19 cellular contexts compared by ENCODE assay signal in genomic region chr1:1255078-1255477, GRCh38. TPM values are rescaled to one million over a fixed set of nuclear protein-coding genes. Genes with fewer than 3 reads are reported as not detected.
DNase-seq lines count a peak whose midpoint lies in the region; FAIRE-seq and TF ChIP-seq lines count a peak whose summit lies in the region.
"Had no signal": no experiment of that assay in that cellular context is flagged by ENCODE, and none has a peak within 500 bp of the region (broad histone marks: within the 10 kb centered on the region; RNA-seq: fewer than 3 reads in every experiment).

No MANE protein-coding gene starts in this region.

- H2BK120ac ChIP-seq in H9 (ENCODE audit: low read depth, low read length, poor library complexity, severe bottlenecking): no peak overlapping the region

- no peak overlapping the region for H3K23ac ChIP-seq in H9 (ENCODE audit: insufficient read length, low read depth, low read length)

- H3K4ac ChIP-seq in H9 (ENCODE audit: low read depth, low read length): no peak overlapping the region

- H3K27ac Mint-ChIP-seq in H9: peak overlapping the region in 1 of 3 experiments; percentile 28; a peak in 1 of 7 replicates

- peak in 1 of 2 experiments; percentile 69 for DNase-seq in SJSA1 (ENCODE audit: low read depth in 1 of 2, low spot score in 2 of 2)
- DNase-seq in endothelial cell of umbilical vein (ENCODE audit: low read depth, low spot score): no peak
- DNase-seq in uterus: no peak
- DNase-seq in superior temporal gyrus (ENCODE audit: extremely low spot score): no peak
- no peak for DNase-seq in H9
- DNase-seq: C1 segment of cervical spinal cord; CD8-positive, alpha-beta memory T cell; DMS79; NCI-H1105; NCI-H1694; NCI-H510A treated with DMSO at 0.1 percent for 48 hours; NCI-H82; Right ventricle myocardium superior; T-helper 1 cell had no signal

- peaks cover 16 to 27% of the 10 kb centered on the region in 2 experiments for H3K4me1 Mint-ChIP-seq in H9

- no peaks in the 10 kb centered on the region; the same call in 1 of the 2 replicates for H3K9me3 ChIP-seq in BLaER1
- H3K9me3 ChIP-seq in HEK293 (ENCODE audit: control insufficient read depth, insufficient read depth, low read depth, low read length): no peaks in the 10 kb centered on the region
- no peaks in the 10 kb centered on the region for H3K9me3 ChIP-seq in SJSA1 (replicated peaks)
- H3K9me3 ChIP-seq in endothelial cell of umbilical vein (replicated peaks; ENCODE audit: control insufficient read depth, insufficient read depth, low read length): no peaks in the 10 kb centered on the region
- H3K9me3 ChIP-seq in uterus: no peaks in the 10 kb centered on the region
- no peaks in the 10 kb centered on the region for H3K9me3 ChIP-seq in H9 (ENCODE audit: control insufficient read depth, low read depth, low read length)
- H3K9me3 ChIP-seq: A549 had no signal

- H3K18ac ChIP-seq in H9 (ENCODE audit: insufficient read length, low read depth, low read length): no peak overlapping the region

- H3K4me2 ChIP-seq in BLaER1 (peak overlapping the region; percentile 95), endothelial cell of umbilical vein (ENCODE audit: insufficient read depth, low read length) (no peak overlapping the region), H9 (ENCODE audit: insufficient read depth, insufficient read length, low read length) (no peak overlapping the region)
- H3K4me2 ChIP-seq: A549 had no signal

- H4K20me1 ChIP-seq in BLaER1: peaks cover 79% of the 10 kb centered on the region
- H4K20me1 ChIP-seq in endothelial cell of umbilical vein (replicated peaks; ENCODE audit: control insufficient read depth, extremely low read depth, insufficient read depth, low read length): no peaks in the 10 kb centered on the region
- no peaks in the 10 kb centered on the region for H4K20me1 ChIP-seq in H9 (ENCODE audit: control insufficient read depth, insufficient read depth, insufficient read length)

- no peak overlapping the region for H3K4me3 Mint-ChIP-seq in H9
- H3K4me3 Mint-ChIP-seq: CD8-positive, alpha-beta memory T cell had no signal

- no peak overlapping the region for H3K56ac ChIP-seq in H9 (ENCODE audit: insufficient read length, low read depth, low read length)

- H3K27me3 ChIP-seq in BLaER1 (no peaks in the 10 kb centered on the region), SJSA1 (replicated peaks) (no peaks in the 10 kb centered on the region), endothelial cell of umbilical vein (ENCODE audit: control insufficient read depth in 2 of 2, insufficient read depth in 2 of 2, low read length in 2 of 2) (no peaks in the 10 kb centered on the region), uterus (no peaks in the 10 kb centered on the region), H9 (ENCODE audit: insufficient read depth, low read length) (no peaks in the 10 kb centered on the region)

- no peaks in the 10 kb centered on the region for H3K9me1 ChIP-seq in endothelial cell of umbilical vein (replicated peaks; ENCODE audit: control insufficient read depth, extremely low read depth, insufficient read depth, low read length)

- H2BK5ac ChIP-seq in H9 (ENCODE audit: insufficient read length, low read length): no peak overlapping the region

- no CpG with 5 or more reads among the region's 26 CpGs for WGBS in H9 (ENCODE audit: extremely low coverage, insufficient read length, low lambda C conversion rate)

- no peaks in the 10 kb centered on the region for H3K23me2 ChIP-seq in H9 (ENCODE audit: insufficient read length, low read depth, low read length, poor library complexity, severe bottlenecking)

- H3K4me3 ChIP-seq in BLaER1 (peak overlapping the region; percentile 51), HEK293 (ENCODE audit: low read depth, low read length) (no peak overlapping the region), SJSA1 (no peak overlapping the region), endothelial cell of umbilical vein (replicated peaks in 1 of 3; ENCODE audit: insufficient read depth in 1 of 3, low read depth in 1 of 3, low read length in 3 of 3) (no peak overlapping the region), uterus (no peak overlapping the region)
- H3K4me3 ChIP-seq: A549 had no signal

- no peak overlapping the region for H2BK12ac ChIP-seq in H9 (ENCODE audit: insufficient read length, low read depth, low read length)

- peaks cover 4% of the 10 kb centered on the region; the same call in 1 of the 2 replicates for H3K27me3 Mint-ChIP-seq in H9 (ENCODE audit: low read depth)
- H3K27me3 Mint-ChIP-seq: CD8-positive, alpha-beta memory T cell had no signal

- POLR2A ChIA-PET in HEK293 (lab: Yijun Ruan, JAX) (no interaction called here), endothelial cell of umbilical vein (lab: Charles Lee) (no interaction called here)

- no peak overlapping the region for H2AK5ac ChIP-seq in H9 (ENCODE audit: insufficient read length, low read length)

- no peak for FAIRE-seq in endothelial cell of umbilical vein (lab: Jason Lieb, UNC)
- FAIRE-seq: A549, HTR-8/SVneo had no signal

- H3K9ac ChIP-seq in BLaER1 (peak overlapping the region; percentile 75), endothelial cell of umbilical vein (replicated peaks; ENCODE audit: extremely low read depth, insufficient read depth, low read length) (no peak overlapping the region), H9 (ENCODE audit: extremely low read depth, insufficient read length, low read length) (no peak overlapping the region)

- dilution Hi-C loops in endothelial cell of umbilical vein (cut with MboI; ENCODE audit: extremely low pct_ligation_motif_present, low sequenced_read_pairs): no loop called here

- TF ChIP-seq POLR2A in endothelial cell of umbilical vein (IDR thresholded peaks at IDR 0.05; ENCODE audit: low read depth, low read length): no peak
- TF ChIP-seq POLR2A in uterus (IDR thresholded peaks at IDR 0.05): no peak

- no peak overlapping the region for H2BK20ac ChIP-seq in H9 (ENCODE audit: low read depth, low read length, poor library complexity, severe bottlenecking)

- H2BK15ac ChIP-seq in H9 (ENCODE audit: low read depth, low read length): no peak overlapping the region

- BruUV-seq in endothelial cell of umbilical vein (replicated peaks; lab: Mats Ljungman, UMichigan): TSS peak; percentile 56

- H2AFZ ChIP-seq in endothelial cell of umbilical vein (ENCODE audit: low read depth, low read length): no peak overlapping the region
- no peak overlapping the region for H2AFZ ChIP-seq in H9 (ENCODE audit: low read length)

- no peak overlapping the region for H4K8ac ChIP-seq in H9 (replicated peaks; ENCODE audit: insufficient read length, low read depth, low read length)

- peaks cover 99% of the 10 kb centered on the region for H3K4me1 ChIP-seq in BLaER1
- no peaks in the 10 kb centered on the region; the same call in 1 of the 2 replicates for H3K4me1 ChIP-seq in HEK293 (ENCODE audit: control insufficient read depth, insufficient read depth, low read length)
- peaks cover 56% of the 10 kb centered on the region for H3K4me1 ChIP-seq in SJSA1 (replicated peaks)
- H3K4me1 ChIP-seq in endothelial cell of umbilical vein (ENCODE audit: control insufficient read depth, extremely low read depth, insufficient read depth, low read length): no peaks in the 10 kb centered on the region
- H3K4me1 ChIP-seq in uterus: no peaks in the 10 kb centered on the region
- H3K4me1 ChIP-seq in H9 (ENCODE audit: insufficient read depth, low read length): no peaks in the 10 kb centered on the region
- H3K4me1 ChIP-seq: A549 had no signal

- intact Hi-C loops in endothelial cell of umbilical vein (cut with micrococcal nuclease): no loop called here
- intact Hi-C loops in uterus (cut with DNase I; ENCODE audit: low total_unique reads): no loop called here

- no peak overlapping the region for H4K91ac ChIP-seq in H9 (ENCODE audit: insufficient read length, low read depth, low read length)

- H3K36me3 ChIP-seq in BLaER1 (peaks cover 64% of the 10 kb centered on the region), HEK293 (ENCODE audit: control insufficient read depth in 2 of 2, insufficient read depth in 1 of 2, low read length in 2 of 2) (peaks cover 6 to 74% of the 10 kb centered on the region in 2 experiments; a peak in 2 of 3 replicates), SJSA1 (peaks cover 93% of the 10 kb centered on the region), endothelial cell of umbilical vein (ENCODE audit: control insufficient read depth in 2 of 2, extremely low read depth in 1 of 2, insufficient read depth in 2 of 2, low read length in 2 of 2) (peaks cover 0 to 24% of the 10 kb centered on the region in 2 experiments), uterus (no peaks in the 10 kb centered on the region)

- H3K27ac ChIP-seq in BLaER1 (peak overlapping the region; percentile 82), HEK293 (ENCODE audit: extremely low read depth, low read depth, low read length) (0 out of 2 replicates have a peak overlapping the region, but pooled peaks have one; percentile 14), SJSA1 (peak overlapping the region; percentile 57), endothelial cell of umbilical vein (ENCODE audit: insufficient read depth, low read depth, low read length) (no peak overlapping the region), uterus (no peak overlapping the region), H9 (ENCODE audit: insufficient read length, low read depth, low read length) (no peak overlapping the region)
- H3K27ac ChIP-seq: A549 had no signal

- H3K14ac ChIP-seq in H9 (ENCODE audit: insufficient read depth, low read length): no peak overlapping the region

- H3K79me2 ChIP-seq in endothelial cell of umbilical vein (ENCODE audit: control insufficient read depth, insufficient read depth, low read length): peaks cover 3% of the 10 kb centered on the region
- H3K79me2 ChIP-seq in H9 (ENCODE audit: insufficient read depth, low read length): no peaks in the 10 kb centered on the region

- H3K79me1 ChIP-seq in H9 (ENCODE audit: insufficient read depth, low read depth, low read length, poor library complexity, severe bottlenecking): no peaks in the 10 kb centered on the region

- H3K9me3 Mint-ChIP-seq in H9: no peaks in the 10 kb centered on the region; a peak in 2 of 5 replicates
- H3K9me3 Mint-ChIP-seq: CD8-positive, alpha-beta memory T cell had no signal

- TF ChIP-seq CTCF in HEK293 (tag by site-specific recombination; IDR thresholded peaks at IDR 0.05) (no peak), endothelial cell of umbilical vein (IDR thresholded peaks at IDR 0.05; ENCODE audit: extremely low read depth in 1 of 2, insufficient read depth in 1 of 2, low read depth in 1 of 2, low read length in 2 of 2) (no peak), uterus (IDR thresholded peaks at IDR 0.05) (no peak), H9 (conservative IDR thresholded peaks at IDR 0.05) (no peak)

- CTCF ChIA-PET in HEK293 (lab: Yijun Ruan, JAX) (no interaction called here), endothelial cell of umbilical vein (lab: Charles Lee) (interaction anchor here (1.2 kb wide), 1 partner anchor 253 kb away, joined by 3 read pairs; no protein-coding TSS in a partner anchor)

- no peak overlapping the region for H4K5ac ChIP-seq in H9 (ENCODE audit: insufficient read length, low read depth, low read length)

- H3T11ph ChIP-seq in H9 (ENCODE audit: low read length): no peak overlapping the region

- peaks cover 26 to 72% (median 60%) of the 10 kb centered on the region in 3 experiments; a peak in 6 of 7 replicates for H3K36me3 Mint-ChIP-seq in H9 (ENCODE audit: insufficient read depth in 1 of 3, low read depth in 3 of 3)

RNA-seq across cellular contexts. Expression of gene C1QTNF12, which starts 8.6 kb away (rescaled TPM):
- total RNA-seq in SJSA1 (2014; rRNA removed; shearing (Covaris generic)): 0.25 and 1.8 TPM in 2 replicates
- total RNA-seq in endothelial cell of umbilical vein (1.9 and 4.1 TPM in 2 replicates), uterus (1 to 10 TPM in 2 of 4 donors, not detected in 2; 3.1 to 8.2 TPM), H9 (2021) (4.4 and 4.7 TPM in 2 replicates)
- polyA plus RNA-seq in endothelial cell of umbilical vein: 0.67 and 1.0 TPM in 2 replicates
- 0.15 and 0.18 TPM in 2 replicates for polyA plus RNA-seq in endothelial cell of umbilical vein (2011; cell fraction: cytosol; rRNA removed)
- 2.7 and 3.4 TPM in 2 replicates for polyA plus RNA-seq in endothelial cell of umbilical vein (2011; cell fraction: nucleus; rRNA removed)
- 0.87 and 1.2 TPM in 2 replicates for polyA plus RNA-seq in endothelial cell of umbilical vein (2012)
- polyA minus RNA-seq in endothelial cell of umbilical vein: 0.34 TPM in 1 of 2 replicates, not detected in the other
- not detected for polyA minus RNA-seq in endothelial cell of umbilical vein (2011; cell fraction: cytosol; rRNA and poly(A)+ RNA removed)
- 1.2 and 1.9 TPM in 2 replicates for polyA minus RNA-seq in endothelial cell of umbilical vein (2011; cell fraction: nucleus; rRNA and poly(A)+ RNA removed)
- total RNA-seq: H4 had no signal
- polyA plus RNA-seq: CD8-positive, alpha-beta memory T cell had no signal

RNA-seq across cellular contexts. Expression of gene UBE2J2, which starts 18.6 kb away (rescaled TPM):
- 92.1 and 96.6 TPM in 2 replicates for total RNA-seq in SJSA1 (2014; rRNA removed; shearing (Covaris generic))
- 80.7 and 87.2 TPM in 2 replicates for total RNA-seq in endothelial cell of umbilical vein
- 50.0 and 60.7 TPM in 2 replicates for polyA plus RNA-seq in endothelial cell of umbilical vein
- 46.1 and 63.4 TPM in 2 replicates for polyA plus RNA-seq in endothelial cell of umbilical vein (2011; cell fraction: cytosol; rRNA removed)
- 51.6 and 62.4 TPM in 2 replicates for polyA plus RNA-seq in endothelial cell of umbilical vein (2011; cell fraction: nucleus; rRNA removed)
- polyA plus RNA-seq in endothelial cell of umbilical vein (2012): 48.2 and 50.2 TPM in 2 replicates
- polyA minus RNA-seq in endothelial cell of umbilical vein: 24.5 and 35.1 TPM in 2 replicates
- polyA minus RNA-seq in endothelial cell of umbilical vein (2011; cell fraction: cytosol; rRNA and poly(A)+ RNA removed): 25.1 TPM
- polyA minus RNA-seq in endothelial cell of umbilical vein (2011; cell fraction: nucleus; rRNA and poly(A)+ RNA removed): 29.9 and 37.5 TPM in 2 replicates
- 10 to 100 TPM in 3 of 4 donors, 1 to 10 TPM in 1; 9.5 to 66.1 (median 49.8) TPM for total RNA-seq in uterus
- 83.4 and 84.0 TPM in 2 replicates for total RNA-seq in H9 (2021)

RNA-seq across cellular contexts. Expression of gene B3GALT6, which starts 23.0 kb away (rescaled TPM):
- total RNA-seq in SJSA1 (2014; rRNA removed; shearing (Covaris generic)): 50.1 and 51.3 TPM in 2 replicates
- total RNA-seq in endothelial cell of umbilical vein: 24.4 and 24.6 TPM in 2 replicates
- polyA plus RNA-seq in endothelial cell of umbilical vein: 34.1 and 43.3 TPM in 2 replicates
- 15.6 and 21.3 TPM in 2 replicates for polyA plus RNA-seq in endothelial cell of umbilical vein (2011; cell fraction: cytosol; rRNA removed)
- polyA plus RNA-seq in endothelial cell of umbilical vein (2011; cell fraction: nucleus; rRNA removed): 7.6 and 9.3 TPM in 2 replicates
- polyA plus RNA-seq in endothelial cell of umbilical vein (2012): 16.1 and 17.4 TPM in 2 replicates
- polyA minus RNA-seq in endothelial cell of umbilical vein: 10.3 and 11.5 TPM in 2 replicates
- polyA minus RNA-seq in endothelial cell of umbilical vein (2011; cell fraction: cytosol; rRNA and poly(A)+ RNA removed): 12.8 TPM
- polyA minus RNA-seq in endothelial cell of umbilical vein (2011; cell fraction: nucleus; rRNA and poly(A)+ RNA removed): 5.2 and 8.3 TPM in 2 replicates
- total RNA-seq in uterus: 10 to 100 TPM in 3 of 4 donors, 1 to 10 TPM in 1; 1.8 to 23.5 (median 17.6) TPM
- total RNA-seq in H9 (2021): 27.0 and 27.1 TPM in 2 replicates

RNA-seq across cellular contexts. Expression of gene SDF4, which starts 23.3 kb away (rescaled TPM):
- total RNA-seq in SJSA1 (2014; rRNA removed; shearing (Covaris generic)): 154 and 156 TPM in 2 replicates
- 171 and 185 TPM in 2 replicates for total RNA-seq in endothelial cell of umbilical vein
- polyA plus RNA-seq in endothelial cell of umbilical vein: 156 and 175 TPM in 2 replicates
- 137 and 172 TPM in 2 replicates for polyA plus RNA-seq in endothelial cell of umbilical vein (2011; cell fraction: cytosol; rRNA removed)
- polyA plus RNA-seq in endothelial cell of umbilical vein (2011; cell fraction: nucleus; rRNA removed): 112 and 136 TPM in 2 replicates
- 125 and 164 TPM in 2 replicates for polyA plus RNA-seq in endothelial cell of umbilical vein (2012)
- polyA minus RNA-seq in endothelial cell of umbilical vein: 70.7 and 74.9 TPM in 2 replicates
- polyA minus RNA-seq in endothelial cell of umbilical vein (2011; cell fraction: cytosol; rRNA and poly(A)+ RNA removed): 41.6 TPM
- 20.6 and 42.2 TPM in 2 replicates for polyA minus RNA-seq in endothelial cell of umbilical vein (2011; cell fraction: nucleus; rRNA and poly(A)+ RNA removed)
- 100 to 1,000 TPM in 1 of 4 donors, 10 to 100 TPM in 3; 29.7 to 105 (median 50.3) TPM for total RNA-seq in uterus
- 82.0 and 84.7 TPM in 2 replicates for total RNA-seq in H9 (2021)

RNA-seq across cellular contexts. Expression of gene SCNN1D, which starts 25.2 kb away (rescaled TPM):
- 0.53 and 1.5 TPM in 2 replicates for total RNA-seq in SJSA1 (2014; rRNA removed; shearing (Covaris generic))
- 3.0 and 3.3 TPM in 2 replicates for total RNA-seq in endothelial cell of umbilical vein
- 2.3 and 4.0 TPM in 2 replicates for polyA plus RNA-seq in endothelial cell of umbilical vein
- 0.32 and 0.68 TPM in 2 replicates for polyA plus RNA-seq in endothelial cell of umbilical vein (2011; cell fraction: cytosol; rRNA removed)
- polyA plus RNA-seq in endothelial cell of umbilical vein (2011; cell fraction: nucleus; rRNA removed): 13.9 and 15.0 TPM in 2 replicates
- polyA plus RNA-seq in endothelial cell of umbilical vein (2012): 0.75 and 0.86 TPM in 2 replicates
- 0.08 and 2.0 TPM in 2 replicates for polyA minus RNA-seq in endothelial cell of umbilical vein
- polyA minus RNA-seq in endothelial cell of umbilical vein (2011; cell fraction: cytosol; rRNA and poly(A)+ RNA removed): not detected
- 0.63 and 2.4 TPM in 2 replicates for polyA minus RNA-seq in endothelial cell of umbilical vein (2011; cell fraction: nucleus; rRNA and poly(A)+ RNA removed)
- total RNA-seq in uterus: 1 to 10 TPM in 3 of 4 donors, under 1 TPM in 1; 0.26 to 8.4 (median 4.4) TPM
- total RNA-seq in H9 (2021): 4.0 and 5.8 TPM in 2 replicates

Comparison
In these comparisons a context has a peak if more than half of its experiments do, and no peak if none do; other contexts are left out.
1. H3K27ac ChIP-seq: peak in BLaER1 (single experiment), HEK293 (single experiment) and SJSA1 (single experiment); none in endothelial cell of umbilical vein (single experiment), uterus (0 of 2) and H9 (single experiment).